ENCODE assay signal across 24 cellular contexts in genomic region chr18:70429847-70430500, GRCh38.
DNase-seq lines count a peak whose midpoint lies in the region; ATAC-seq, FAIRE-seq and TF ChIP-seq lines count a peak whose summit lies in the region.
"Had no signal": no experiment of that assay in that cellular context is flagged by ENCODE, and none has a peak within 500 bp of the region (broad histone marks: within the 10 kb centered on the region; RNA-seq: fewer than 3 reads in every experiment).

No MANE protein-coding gene starts in this region.

- no peak for ATAC-seq in A549
- ATAC-seq: GM12878 had no signal

- CTCF ChIA-PET in A549 (lab: Yijun Ruan, JAX): interaction anchor here (1.0 to 1.3 kb wide), 2 partner anchors 50 to 258 kb away, joined by 3 read pairs; no protein-coding TSS in a partner anchor

- no peak for TF ChIP-seq EP300 in A549 (IDR thresholded peaks at IDR 0.05)

- TF ChIP-seq CTCF in A549 (IDR thresholded peaks at IDR 0.05) (no peak), D721Med (IDR thresholded peaks at IDR 0.05; ENCODE audit: insufficient read depth, missing control alignments) (no peak), liver (IDR thresholded peaks at IDR 0.05; ENCODE audit: low read depth, low read length, missing input control) (no peak), esophagus squamous epithelium (IDR thresholded peaks at IDR 0.05) (no peak)

- peaks cover 41% of the 10 kb centered on the region for H3K4me1 ChIP-seq in A549
- H3K4me1 ChIP-seq in liver (ENCODE audit: control insufficient read depth in 4 of 4, insufficient read depth in 4 of 4, low read length in 3 of 4): peaks cover 2 to 14% (median 3%) of the 10 kb centered on the region in 4 donors
- H3K4me1 ChIP-seq in esophagus squamous epithelium: peaks cover 0 to 27% (median 11%) of the 10 kb centered on the region in 3 donors
- H3K4me1 ChIP-seq: BE2C had no signal

- FAIRE-seq in A549 (lab: Jason Lieb, UNC) (no peak), D721Med (lab: Jason Lieb, UNC) (peak; percentile 98)
- FAIRE-seq: A204.1, GM12878, RCC 7860 had no signal

- H3K4me2 ChIP-seq in A549: no peak overlapping the region; the same call in 2 of the 3 replicates

- H3K9ac ChIP-seq in liver (ENCODE audit: low read depth in 1 of 2, low read length in 2 of 2): no peak overlapping the region

- POLR2A ChIA-PET in A549 (lab: Yijun Ruan, JAX): interaction anchor here (0.7 to 1.9 kb wide), 3 partner anchors 8 to 72 kb away, joined by 3 to 17 read pairs (median 5); no protein-coding TSS in a partner anchor

- TF ChIP-seq POLR2A in A549 (IDR thresholded peaks at IDR 0.05; ENCODE audit: low read length) (no peak), esophagus squamous epithelium (IDR thresholded peaks at IDR 0.05) (no peak)

- DNase-seq in A549 (ENCODE audit: low read depth in 1 of 2, low spot score in 1 of 2) (no peak), D721Med (ENCODE audit: insufficient read length, low spot score) (no peak), SKM-1 (lab: John Stamatoyannopoulos, UW; ENCODE audit: unreplicated experiment) (peak; percentile 43), esophagus squamous epithelium (lab: John Stamatoyannopoulos, UW) (no peak), NCI-H2107 (lab: John Stamatoyannopoulos, UW) (no peak)
- no peak for DNase-seq in activated CD4-positive, alpha-beta T cell treated with anti-CD3 and anti-CD28 coated beads, Interleukin-2, amount 50 U/mL, for 48 hours
- no peak for DNase-seq in stimulated activated naive CD4-positive, alpha-beta T cell (lab: John Stamatoyannopoulos, UW)
- DNase-seq: BE2C; CD4-positive, alpha-beta T cell; COR-L47; DND-41; H7; HFFc6; KG1; NCI-H1694; NCI-H2081; NCI-H2171 treated with DMSO at 0.1 percent for 48 hours; NCI-H524 treated with DMSO at 0.1 percent for 48 hours; NCI-H82; Right ventricle myocardium superior had no signal

- intact Hi-C loops in esophagus squamous epithelium (cut with DNase I): loop anchor here (5.0 kb wide), 1 partner anchor 233 kb away; no protein-coding TSS in a partner anchor

- 92% methylated on average over 36 of the region's 36 CpGs for WGBS in A549 (ENCODE audit: missing lambda C conversion rate)
- WGBS in liver: 95% methylated on average over 36 of the region's 36 CpGs
- WGBS in esophagus squamous epithelium, 2 donors: 93% methylated on average over 35 to 36 of the region's 36 CpGs

- peak overlapping the region; percentile 93 to 100 for H3K27ac ChIP-seq in A549
- peak overlapping the region; percentile 60 to 85 for H3K27ac ChIP-seq in liver (ENCODE audit: low read depth in 1 of 2, low read length in 2 of 2)
- no peak overlapping the region for H3K27ac ChIP-seq in esophagus squamous epithelium

- H3K4me3 ChIP-seq in A549: no peak overlapping the region
- H3K4me3 ChIP-seq in liver (ENCODE audit: low read depth in 1 of 3, low read length in 3 of 3): no peak overlapping the region
- no peak overlapping the region for H3K4me3 ChIP-seq in esophagus squamous epithelium
- H3K4me3 ChIP-seq: GM12878 had no signal

- H3K36me3 ChIP-seq in liver (ENCODE audit: control insufficient read depth in 4 of 4, insufficient read depth in 3 of 4, low read depth in 1 of 4, low read length in 3 of 4): no peaks in the 10 kb centered on the region
- no peaks in the 10 kb centered on the region for H3K36me3 ChIP-seq in esophagus squamous epithelium
- H3K36me3 ChIP-seq: BE2C had no signal

- H3K27me3 ChIP-seq in liver (ENCODE audit: control insufficient read depth in 4 of 4, insufficient read depth in 4 of 4, low read length in 3 of 4) (no peaks in the 10 kb centered on the region), esophagus squamous epithelium (no peaks in the 10 kb centered on the region)
- H3K27me3 ChIP-seq: BE2C had no signal

- H3K9me3 ChIP-seq in A549 (peaks cover 28% of the 10 kb centered on the region), liver (ENCODE audit: control insufficient read depth in 4 of 4, low read length in 3 of 4) (no peaks in the 10 kb centered on the region), esophagus squamous epithelium (no peaks in the 10 kb centered on the region)
- H3K9me3 ChIP-seq: BE2C had no signal

- TF ChIP-seq RAD21 in A549 (conservative IDR thresholded peaks at IDR 0.05 in 1 of 2, IDR thresholded peaks at IDR 0.05 in 1 of 2): no peak
- TF ChIP-seq RAD21 in liver (IDR thresholded peaks at IDR 0.05): no peak

TF ChIP-seq in A549, 52 proteins besides CTCF, POLR2A, EP300 and RAD21:
- TF ChIP-seq HOXA7 (CRISPR knock-in tag; IDR thresholded peaks at IDR 0.05): no peak
- no peak for TF ChIP-seq MAX (IDR thresholded peaks at IDR 0.05)
- no peak for TF ChIP-seq RARB (CRISPR knock-in tag; IDR thresholded peaks at IDR 0.05)
- no peak for TF ChIP-seq CEBPB (IDR thresholded peaks at IDR 0.05)
- no peak for TF ChIP-seq HES2 (IDR thresholded peaks at IDR 0.05)
- no peak for TF ChIP-seq HMGXB4 (CRISPR knock-in tag; IDR thresholded peaks at IDR 0.05; ENCODE audit: borderline replicate concordance)
- TF ChIP-seq USF2 (IDR thresholded peaks at IDR 0.05): no peak
- no peak for TF ChIP-seq HDAC2 (IDR thresholded peaks at IDR 0.05)
- TF ChIP-seq CBX2 (IDR thresholded peaks at IDR 0.05; ENCODE audit: borderline replicate concordance, low read depth): no peak
- TF ChIP-seq BHLHE40 (IDR thresholded peaks at IDR 0.05; ENCODE audit: low read depth, low read length): no peak

TF ChIP-seq in liver, 16 proteins besides CTCF, POLR2A, EP300 and RAD21:
- no peak for TF ChIP-seq HNF4G (IDR thresholded peaks at IDR 0.05)

Comparison
In these comparisons a context has a peak if more than half of its experiments do, and no peak if none do; other contexts are left out.
1. H3K27ac ChIP-seq: peak in A549 (2 of 2) and liver (2 of 2); none in esophagus squamous epithelium (0 of 4).